ENCODE assay signal across 2 cellular contexts in the genomic region with DNA sequence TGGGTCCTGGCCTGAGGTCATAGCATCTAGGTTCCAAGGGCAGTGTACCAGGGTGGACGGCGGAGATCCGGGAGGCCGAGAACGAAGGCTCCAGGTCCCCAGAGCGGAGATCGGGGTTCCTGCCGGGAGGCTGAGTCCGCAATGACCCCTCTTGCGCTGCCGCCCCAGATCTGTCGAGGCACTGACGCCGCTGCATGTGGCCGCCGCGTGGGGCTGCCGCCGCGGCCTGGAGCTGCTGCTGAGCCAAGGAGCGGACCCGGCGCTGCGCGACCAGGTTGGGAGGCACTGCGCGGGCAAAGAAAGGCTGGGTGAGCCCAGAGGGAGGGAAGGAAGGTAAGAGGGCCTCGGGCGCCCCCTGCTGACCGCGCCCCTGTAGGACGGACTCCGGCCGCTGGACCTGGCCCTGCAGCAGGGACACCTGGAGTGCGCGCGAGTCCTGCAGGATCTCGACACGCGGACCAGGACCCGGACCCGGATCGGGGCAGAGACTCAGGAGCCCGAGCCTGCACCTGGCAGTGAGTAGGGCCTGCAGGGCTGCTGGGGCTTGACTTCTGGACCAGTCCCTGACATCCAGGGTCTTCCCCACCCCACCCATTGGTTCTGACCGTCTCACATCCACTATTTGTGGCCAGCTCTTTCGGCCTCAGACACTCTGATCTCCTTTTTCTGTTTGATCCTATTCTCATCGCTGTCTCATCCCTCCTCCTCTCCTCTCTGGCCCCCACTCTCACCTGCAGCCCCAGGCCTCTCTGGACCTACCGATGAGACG.
TF ChIP-seq lines count a peak whose summit lies in the region.

No MANE protein-coding gene starts in this region.

TF ChIP-seq in HEK293, 187 proteins besides CTCF, POLR2A, EP300 and RAD21 (continued from another document and continues in another):
- TF ChIP-seq, protein P1, sequence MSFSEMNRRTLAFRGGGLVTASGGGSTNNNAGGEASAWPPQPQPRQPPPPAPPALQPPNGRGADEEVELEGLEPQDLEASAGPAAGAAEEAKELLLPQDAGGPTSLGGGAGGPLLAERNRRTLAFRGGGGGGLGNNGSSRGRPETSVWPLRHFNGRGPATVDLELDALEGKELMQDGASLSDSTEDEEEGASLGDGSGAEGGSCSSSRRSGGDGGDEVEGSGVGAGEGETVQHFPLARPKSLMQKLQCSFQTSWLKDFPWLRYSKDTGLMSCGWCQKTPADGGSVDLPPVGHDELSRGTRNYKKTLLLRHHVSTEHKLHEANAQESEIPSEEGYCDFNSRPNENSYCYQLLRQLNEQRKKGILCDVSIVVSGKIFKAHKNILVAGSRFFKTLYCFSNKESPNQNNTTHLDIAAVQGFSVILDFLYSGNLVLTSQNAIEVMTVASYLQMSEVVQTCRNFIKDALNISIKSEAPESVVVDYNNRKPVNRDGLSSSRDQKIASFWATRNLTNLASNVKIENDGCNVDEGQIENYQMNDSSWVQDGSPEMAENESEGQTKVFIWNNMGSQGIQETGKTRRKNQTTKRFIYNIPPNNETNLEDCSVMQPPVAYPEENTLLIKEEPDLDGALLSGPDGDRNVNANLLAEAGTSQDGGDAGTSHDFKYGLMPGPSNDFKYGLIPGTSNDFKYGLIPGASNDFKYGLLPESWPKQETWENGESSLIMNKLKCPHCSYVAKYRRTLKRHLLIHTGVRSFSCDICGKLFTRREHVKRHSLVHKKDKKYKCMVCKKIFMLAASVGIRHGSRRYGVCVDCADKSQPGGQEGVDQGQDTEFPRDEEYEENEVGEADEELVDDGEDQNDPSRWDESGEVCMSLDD (tag by site-specific recombination; IDR thresholded peaks at IDR 0.05), result 0 out of 2 replicates have a peak, but pooled peaks have one; percentile 26
- TF ChIP-seq, protein P2, sequence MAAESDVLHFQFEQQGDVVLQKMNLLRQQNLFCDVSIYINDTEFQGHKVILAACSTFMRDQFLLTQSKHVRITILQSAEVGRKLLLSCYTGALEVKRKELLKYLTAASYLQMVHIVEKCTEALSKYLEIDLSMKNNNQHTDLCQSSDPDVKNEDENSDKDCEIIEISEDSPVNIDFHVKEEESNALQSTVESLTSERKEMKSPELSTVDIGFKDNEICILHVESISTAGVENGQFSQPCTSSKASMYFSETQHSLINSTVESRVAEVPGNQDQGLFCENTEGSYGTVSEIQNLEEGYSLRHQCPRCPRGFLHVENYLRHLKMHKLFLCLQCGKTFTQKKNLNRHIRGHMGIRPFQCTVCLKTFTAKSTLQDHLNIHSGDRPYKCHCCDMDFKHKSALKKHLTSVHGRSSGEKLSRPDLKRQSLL (tag by site-specific recombination; IDR thresholded peaks at IDR 0.05), result peak; percentile 27; the same call in 1 of the 2 replicates
- no peak for TF ChIP-seq ZNF37A (tag by site-specific recombination; IDR thresholded peaks at IDR 0.05)
- TF ChIP-seq MZF1 (tag by site-specific recombination; IDR thresholded peaks at IDR 0.05; ENCODE audit: borderline replicate concordance), result no peak
- TF ChIP-seq ZNF140 (tag by site-specific recombination; IDR thresholded peaks at IDR 0.05), result no peak
- peak; percentile 82 for TF ChIP-seq GLIS1 (tag by site-specific recombination; IDR thresholded peaks at IDR 0.05)
- TF ChIP-seq TRIM28 (IDR thresholded peaks at IDR 0.05; ENCODE audit: borderline replicate concordance, low read length), result peak; percentile 20; the same call in 1 of the 2 replicates
- TF ChIP-seq, protein P3, sequence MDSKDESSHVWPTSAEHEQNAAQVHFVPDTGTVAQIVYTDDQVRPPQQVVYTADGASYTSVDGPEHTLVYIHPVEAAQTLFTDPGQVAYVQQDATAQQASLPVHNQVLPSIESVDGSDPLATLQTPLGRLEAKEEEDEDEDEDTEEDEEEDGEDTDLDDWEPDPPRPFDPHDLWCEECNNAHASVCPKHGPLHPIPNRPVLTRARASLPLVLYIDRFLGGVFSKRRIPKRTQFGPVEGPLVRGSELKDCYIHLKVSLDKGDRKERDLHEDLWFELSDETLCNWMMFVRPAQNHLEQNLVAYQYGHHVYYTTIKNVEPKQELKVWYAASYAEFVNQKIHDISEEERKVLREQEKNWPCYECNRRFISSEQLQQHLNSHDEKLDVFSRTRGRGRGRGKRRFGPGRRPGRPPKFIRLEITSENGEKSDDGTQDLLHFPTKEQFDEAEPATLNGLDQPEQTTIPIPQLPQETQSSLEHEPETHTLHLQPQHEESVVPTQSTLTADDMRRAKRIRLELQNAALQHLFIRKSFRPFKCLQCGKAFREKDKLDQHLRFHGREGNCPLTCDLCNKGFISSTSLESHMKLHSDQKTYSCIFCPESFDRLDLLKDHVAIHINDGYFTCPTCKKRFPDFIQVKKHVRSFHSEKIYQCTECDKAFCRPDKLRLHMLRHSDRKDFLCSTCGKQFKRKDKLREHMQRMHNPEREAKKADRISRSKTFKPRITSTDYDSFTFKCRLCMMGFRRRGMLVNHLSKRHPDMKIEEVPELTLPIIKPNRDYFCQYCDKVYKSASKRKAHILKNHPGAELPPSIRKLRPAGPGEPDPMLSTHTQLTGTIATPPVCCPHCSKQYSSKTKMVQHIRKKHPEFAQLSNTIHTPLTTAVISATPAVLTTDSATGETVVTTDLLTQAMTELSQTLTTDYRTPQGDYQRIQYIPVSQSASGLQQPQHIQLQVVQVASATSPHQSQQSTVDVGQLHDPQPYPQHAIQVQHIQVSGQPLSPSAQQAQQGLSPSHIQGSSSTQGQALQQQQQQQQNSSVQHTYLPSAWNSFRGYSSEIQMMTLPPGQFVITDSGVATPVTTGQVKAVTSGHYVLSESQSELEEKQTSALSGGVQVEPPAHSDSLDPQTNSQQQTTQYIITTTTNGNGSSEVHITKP (tag by site-specific recombination; IDR thresholded peaks at IDR 0.05), result peak; percentile 78
- TF ChIP-seq ZNF521 (tag by site-specific recombination; IDR thresholded peaks at IDR 0.05), result no peak
- TF ChIP-seq ZIC2 (tag by site-specific recombination; IDR thresholded peaks at IDR 0.05), result peak; percentile 94
- no peak; the same call in 1 of the 2 replicates for TF ChIP-seq WT1 (tag by site-specific recombination; IDR thresholded peaks at IDR 0.05)
- TF ChIP-seq, protein P4, sequence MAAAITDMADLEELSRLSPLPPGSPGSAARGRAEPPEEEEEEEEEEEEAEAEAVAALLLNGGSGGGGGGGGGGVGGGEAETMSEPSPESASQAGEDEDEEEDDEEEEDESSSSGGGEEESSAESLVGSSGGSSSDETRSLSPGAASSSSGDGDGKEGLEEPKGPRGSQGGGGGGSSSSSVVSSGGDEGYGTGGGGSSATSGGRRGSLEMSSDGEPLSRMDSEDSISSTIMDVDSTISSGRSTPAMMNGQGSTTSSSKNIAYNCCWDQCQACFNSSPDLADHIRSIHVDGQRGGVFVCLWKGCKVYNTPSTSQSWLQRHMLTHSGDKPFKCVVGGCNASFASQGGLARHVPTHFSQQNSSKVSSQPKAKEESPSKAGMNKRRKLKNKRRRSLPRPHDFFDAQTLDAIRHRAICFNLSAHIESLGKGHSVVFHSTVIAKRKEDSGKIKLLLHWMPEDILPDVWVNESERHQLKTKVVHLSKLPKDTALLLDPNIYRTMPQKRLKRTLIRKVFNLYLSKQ (tag by site-specific recombination; IDR thresholded peaks at IDR 0.05; ENCODE audit: borderline replicate concordance), result no peak
- no peak for TF ChIP-seq ZSCAN16 (tag by site-specific recombination; IDR thresholded peaks at IDR 0.05)
- TF ChIP-seq ZSCAN30 (tag by site-specific recombination; IDR thresholded peaks at IDR 0.05), result peak; percentile 62
- peak; percentile 90 for TF ChIP-seq ZBTB17 (tag by site-specific recombination; IDR thresholded peaks at IDR 0.05)
- no peak for TF ChIP-seq SCRT2 (tag by site-specific recombination; IDR thresholded peaks at IDR 0.05)
- TF ChIP-seq ZNF366 (tag by site-specific recombination; conservative IDR thresholded peaks at IDR 0.05), result peak; percentile 89
- peak; percentile 83 for TF ChIP-seq ZNF654 (tag by site-specific recombination; IDR thresholded peaks at IDR 0.05; ENCODE audit: low read depth)
- peak; percentile 44 for TF ChIP-seq ZXDB (tag by site-specific recombination; IDR thresholded peaks at IDR 0.05)
- TF ChIP-seq ZNF175 (tag by site-specific recombination; IDR thresholded peaks at IDR 0.05), result no peak

TF ChIP-seq in GM12878, 131 proteins besides CTCF, POLR2A, EP300 and RAD21 (continued from another document and continues in another):
- TF ChIP-seq, protein P5, sequence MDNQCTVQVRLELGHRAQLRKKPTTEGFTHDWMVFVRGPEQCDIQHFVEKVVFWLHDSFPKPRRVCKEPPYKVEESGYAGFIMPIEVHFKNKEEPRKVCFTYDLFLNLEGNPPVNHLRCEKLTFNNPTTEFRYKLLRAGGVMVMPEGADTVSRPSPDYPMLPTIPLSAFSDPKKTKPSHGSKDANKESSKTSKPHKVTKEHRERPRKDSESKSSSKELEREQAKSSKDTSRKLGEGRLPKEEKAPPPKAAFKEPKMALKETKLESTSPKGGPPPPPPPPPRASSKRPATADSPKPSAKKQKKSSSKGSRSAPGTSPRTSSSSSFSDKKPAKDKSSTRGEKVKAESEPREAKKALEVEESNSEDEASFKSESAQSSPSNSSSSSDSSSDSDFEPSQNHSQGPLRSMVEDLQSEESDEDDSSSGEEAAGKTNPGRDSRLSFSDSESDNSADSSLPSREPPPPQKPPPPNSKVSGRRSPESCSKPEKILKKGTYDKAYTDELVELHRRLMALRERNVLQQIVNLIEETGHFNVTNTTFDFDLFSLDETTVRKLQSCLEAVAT (IDR thresholded peaks at IDR 0.05), result no peak
- TF ChIP-seq CBX5 (IDR thresholded peaks at IDR 0.05; ENCODE audit: low read depth) (no peak), TAF1 (IDR thresholded peaks at IDR 0.05; ENCODE audit: borderline replicate concordance, low read depth, low read length) (no peak), FOS (IDR thresholded peaks at IDR 0.05; ENCODE audit: borderline replicate concordance, extremely low read depth, insufficient read length) (no peak), NFXL1 (IDR thresholded peaks at IDR 0.05; ENCODE audit: borderline replicate concordance) (no peak), POLR2AphosphoS2 (IDR thresholded peaks at IDR 0.05; ENCODE audit: low read depth, low read length) (no peak), FOXK2 (IDR thresholded peaks at IDR 0.05) (no peak), SMAD1 (IDR thresholded peaks at IDR 0.05; ENCODE audit: low read depth, partially characterized antibody) (no peak)
- TF ChIP-seq, protein P6, sequence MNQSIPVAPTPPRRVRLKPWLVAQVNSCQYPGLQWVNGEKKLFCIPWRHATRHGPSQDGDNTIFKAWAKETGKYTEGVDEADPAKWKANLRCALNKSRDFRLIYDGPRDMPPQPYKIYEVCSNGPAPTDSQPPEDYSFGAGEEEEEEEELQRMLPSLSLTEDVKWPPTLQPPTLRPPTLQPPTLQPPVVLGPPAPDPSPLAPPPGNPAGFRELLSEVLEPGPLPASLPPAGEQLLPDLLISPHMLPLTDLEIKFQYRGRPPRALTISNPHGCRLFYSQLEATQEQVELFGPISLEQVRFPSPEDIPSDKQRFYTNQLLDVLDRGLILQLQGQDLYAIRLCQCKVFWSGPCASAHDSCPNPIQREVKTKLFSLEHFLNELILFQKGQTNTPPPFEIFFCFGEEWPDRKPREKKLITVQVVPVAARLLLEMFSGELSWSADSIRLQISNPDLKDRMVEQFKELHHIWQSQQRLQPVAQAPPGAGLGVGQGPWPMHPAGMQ (IDR thresholded peaks at IDR 0.05; ENCODE audit: borderline replicate concordance), result no peak
- TF ChIP-seq, protein P7, sequence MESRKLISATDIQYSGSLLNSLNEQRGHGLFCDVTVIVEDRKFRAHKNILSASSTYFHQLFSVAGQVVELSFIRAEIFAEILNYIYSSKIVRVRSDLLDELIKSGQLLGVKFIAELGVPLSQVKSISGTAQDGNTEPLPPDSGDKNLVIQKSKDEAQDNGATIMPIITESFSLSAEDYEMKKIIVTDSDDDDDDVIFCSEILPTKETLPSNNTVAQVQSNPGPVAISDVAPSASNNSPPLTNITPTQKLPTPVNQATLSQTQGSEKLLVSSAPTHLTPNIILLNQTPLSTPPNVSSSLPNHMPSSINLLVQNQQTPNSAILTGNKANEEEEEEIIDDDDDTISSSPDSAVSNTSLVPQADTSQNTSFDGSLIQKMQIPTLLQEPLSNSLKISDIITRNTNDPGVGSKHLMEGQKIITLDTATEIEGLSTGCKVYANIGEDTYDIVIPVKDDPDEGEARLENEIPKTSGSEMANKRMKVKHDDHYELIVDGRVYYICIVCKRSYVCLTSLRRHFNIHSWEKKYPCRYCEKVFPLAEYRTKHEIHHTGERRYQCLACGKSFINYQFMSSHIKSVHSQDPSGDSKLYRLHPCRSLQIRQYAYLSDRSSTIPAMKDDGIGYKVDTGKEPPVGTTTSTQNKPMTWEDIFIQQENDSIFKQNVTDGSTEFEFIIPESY (IDR thresholded peaks at IDR 0.05), result no peak
- TF ChIP-seq, protein P8, sequence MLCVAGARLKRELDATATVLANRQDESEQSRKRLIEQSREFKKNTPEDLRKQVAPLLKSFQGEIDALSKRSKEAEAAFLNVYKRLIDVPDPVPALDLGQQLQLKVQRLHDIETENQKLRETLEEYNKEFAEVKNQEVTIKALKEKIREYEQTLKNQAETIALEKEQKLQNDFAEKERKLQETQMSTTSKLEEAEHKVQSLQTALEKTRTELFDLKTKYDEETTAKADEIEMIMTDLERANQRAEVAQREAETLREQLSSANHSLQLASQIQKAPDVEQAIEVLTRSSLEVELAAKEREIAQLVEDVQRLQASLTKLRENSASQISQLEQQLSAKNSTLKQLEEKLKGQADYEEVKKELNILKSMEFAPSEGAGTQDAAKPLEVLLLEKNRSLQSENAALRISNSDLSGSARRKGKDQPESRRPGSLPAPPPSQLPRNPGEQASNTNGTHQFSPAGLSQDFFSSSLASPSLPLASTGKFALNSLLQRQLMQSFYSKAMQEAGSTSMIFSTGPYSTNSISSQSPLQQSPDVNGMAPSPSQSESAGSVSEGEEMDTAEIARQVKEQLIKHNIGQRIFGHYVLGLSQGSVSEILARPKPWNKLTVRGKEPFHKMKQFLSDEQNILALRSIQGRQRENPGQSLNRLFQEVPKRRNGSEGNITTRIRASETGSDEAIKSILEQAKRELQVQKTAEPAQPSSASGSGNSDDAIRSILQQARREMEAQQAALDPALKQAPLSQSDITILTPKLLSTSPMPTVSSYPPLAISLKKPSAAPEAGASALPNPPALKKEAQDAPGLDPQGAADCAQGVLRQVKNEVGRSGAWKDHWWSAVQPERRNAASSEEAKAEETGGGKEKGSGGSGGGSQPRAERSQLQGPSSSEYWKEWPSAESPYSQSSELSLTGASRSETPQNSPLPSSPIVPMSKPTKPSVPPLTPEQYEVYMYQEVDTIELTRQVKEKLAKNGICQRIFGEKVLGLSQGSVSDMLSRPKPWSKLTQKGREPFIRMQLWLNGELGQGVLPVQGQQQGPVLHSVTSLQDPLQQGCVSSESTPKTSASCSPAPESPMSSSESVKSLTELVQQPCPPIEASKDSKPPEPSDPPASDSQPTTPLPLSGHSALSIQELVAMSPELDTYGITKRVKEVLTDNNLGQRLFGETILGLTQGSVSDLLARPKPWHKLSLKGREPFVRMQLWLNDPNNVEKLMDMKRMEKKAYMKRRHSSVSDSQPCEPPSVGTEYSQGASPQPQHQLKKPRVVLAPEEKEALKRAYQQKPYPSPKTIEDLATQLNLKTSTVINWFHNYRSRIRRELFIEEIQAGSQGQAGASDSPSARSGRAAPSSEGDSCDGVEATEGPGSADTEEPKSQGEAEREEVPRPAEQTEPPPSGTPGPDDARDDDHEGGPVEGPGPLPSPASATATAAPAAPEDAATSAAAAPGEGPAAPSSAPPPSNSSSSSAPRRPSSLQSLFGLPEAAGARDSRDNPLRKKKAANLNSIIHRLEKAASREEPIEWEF (IDR thresholded peaks at IDR 0.05; ENCODE audit: insufficient replicate concordance, low read depth, low read length), result no peak
- TF ChIP-seq, protein P9, sequence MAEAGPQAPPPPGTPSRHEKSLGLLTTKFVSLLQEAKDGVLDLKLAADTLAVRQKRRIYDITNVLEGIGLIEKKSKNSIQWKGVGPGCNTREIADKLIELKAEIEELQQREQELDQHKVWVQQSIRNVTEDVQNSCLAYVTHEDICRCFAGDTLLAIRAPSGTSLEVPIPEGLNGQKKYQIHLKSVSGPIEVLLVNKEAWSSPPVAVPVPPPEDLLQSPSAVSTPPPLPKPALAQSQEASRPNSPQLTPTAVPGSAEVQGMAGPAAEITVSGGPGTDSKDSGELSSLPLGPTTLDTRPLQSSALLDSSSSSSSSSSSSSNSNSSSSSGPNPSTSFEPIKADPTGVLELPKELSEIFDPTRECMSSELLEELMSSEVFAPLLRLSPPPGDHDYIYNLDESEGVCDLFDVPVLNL (IDR thresholded peaks at IDR 0.05; ENCODE audit: low read depth, low read length), result no peak
